18 cellular contexts compared by ENCODE assay signal in the genomic region with DNA sequence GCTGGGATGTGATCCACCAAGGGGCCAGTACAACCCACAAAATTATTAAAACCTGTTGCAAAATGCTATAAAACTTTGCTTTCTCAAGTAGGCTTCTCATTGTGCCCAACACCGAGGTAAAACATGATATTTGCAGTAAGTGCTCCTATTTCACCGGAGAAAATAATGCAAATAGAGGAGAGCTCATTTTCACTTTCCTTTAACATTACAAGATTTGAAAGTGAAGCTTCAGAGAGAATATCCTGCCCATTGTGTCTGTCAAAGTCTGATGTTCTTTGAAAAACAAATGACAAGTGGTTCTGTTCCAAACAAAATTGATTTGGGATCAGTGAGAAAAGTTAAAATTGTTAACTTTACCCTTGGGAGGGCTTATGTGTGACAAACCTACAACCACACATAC.
DNase-seq lines count a peak whose midpoint lies in the region; ATAC-seq and TF ChIP-seq lines count a peak whose summit lies in the region.
"Had no signal": no experiment of that assay in that cellular context is flagged by ENCODE, and none has a peak within 500 bp of the region (broad histone marks: within the 10 kb centered on the region; RNA-seq: fewer than 3 reads in every experiment).

No MANE protein-coding gene starts in this region.

- H3K4me3 ChIP-seq in GM12865 (ENCODE audit: low read depth, low read length) (peak overlapping the region; percentile 22; the same call in 1 of the 2 replicates), dorsolateral prefrontal cortex (no peak overlapping the region)
- H3K4me3 ChIP-seq: BLaER1, GM12878, HAP-1 had no signal

- intact Hi-C loops in dorsolateral prefrontal cortex (cut with DNase I) = no loop called here

- H3K27ac ChIP-seq in dorsolateral prefrontal cortex = no peak overlapping the region
- H3K27ac ChIP-seq: 22Rv1, BLaER1, C4-2B had no signal

- no peaks in the 10 kb centered on the region for H3K27me3 ChIP-seq in dorsolateral prefrontal cortex
- H3K27me3 ChIP-seq: BLaER1 had no signal

- TF ChIP-seq CTCF in GM12865 (IDR thresholded peaks at IDR 0.05; ENCODE audit: insufficient read depth, low read depth, low read length, missing control alignments) (no peak), dorsolateral prefrontal cortex (IDR thresholded peaks at IDR 0.05 in 54 of 56, conservative IDR thresholded peaks at IDR 0.05 in 2 of 56; ENCODE audit: low read depth in 1 of 56, partially characterized antibody in 56 of 56) (no peak)

- DNase-seq in GM12865 (ENCODE audit: low read depth) (peak; percentile 13), dorsolateral prefrontal cortex (no peak), NCI-H2171 treated with DMSO at 0.1 percent for 48 hours (lab: John Stamatoyannopoulos, UW) (no peak), UCSD-AML1 (lab: John Stamatoyannopoulos, UW; ENCODE audit: unreplicated experiment) (no peak)
- DNase-seq: Caco-2; CD4-positive, CD25-positive, alpha-beta regulatory T cell; CD8-positive, alpha-beta T cell; DMS153; DND-41; GOT3; HFFc6 had no signal

- ATAC-seq in GM19025 (IDR thresholded peaks at IDR 0.05; ENCODE audit: low read depth, unreplicated experiment) = peak; percentile 45
- peak; percentile 40 for ATAC-seq in HG03432 (IDR thresholded peaks at IDR 0.05; ENCODE audit: unreplicated experiment)
- ATAC-seq: CD8-positive, alpha-beta T cell; GM12878 had no signal
